In the genomic region with DNA sequence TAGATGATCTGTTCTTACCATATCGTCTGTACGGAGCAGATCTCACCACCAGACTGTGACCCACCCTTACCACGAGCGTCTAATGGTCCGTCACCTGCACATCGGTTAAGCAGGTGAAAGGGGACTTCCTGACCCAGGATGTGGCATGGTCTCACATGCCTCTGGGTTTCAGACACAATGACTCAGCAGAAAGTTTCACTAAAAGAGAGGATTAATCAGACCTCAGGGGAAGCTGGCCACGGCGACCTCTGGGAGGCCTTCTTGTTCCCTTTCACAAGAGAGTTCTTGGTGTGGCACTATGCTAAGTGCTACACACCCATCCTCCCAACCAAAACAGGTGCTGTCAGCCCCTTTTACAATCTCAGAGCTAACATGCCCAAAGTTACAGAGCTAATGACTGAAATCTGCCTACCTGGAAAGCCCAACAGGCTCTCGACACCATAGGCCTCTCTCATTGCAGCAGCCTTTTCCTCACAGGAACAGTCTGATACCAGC, we compare ENCODE assay signal across 9 cellular contexts. TPM values are rescaled to one million over a fixed set of nuclear protein-coding genes. Genes with fewer than 3 reads are reported as not detected.
A peak's percentile ranks its signal among the peaks of the same experiment; 100 is the strongest.
DNase-seq lines count a peak whose midpoint lies in the region; ATAC-seq lines count a peak whose summit lies in the region.
"Had no signal": no experiment of that assay in that cellular context is flagged by ENCODE, and none has a peak within 500 bp of the region (broad histone marks: within the 10 kb centered on the region; RNA-seq: fewer than 3 reads in every experiment).

No MANE protein-coding gene starts in this region.

- H3K9me3 Mint-ChIP-seq in CD4-positive, alpha-beta memory T cell: peaks cover 0 to 3% (median 0%) of the 10 kb centered on the region in 8 donors

- H3K27ac ChIP-seq in CD4-positive, alpha-beta memory T cell (ENCODE audit: low read depth, low read length): no peak overlapping the region
- H3K27ac ChIP-seq in substantia nigra (ENCODE audit: low read depth, low read length, poor library complexity, severe bottlenecking): no peak overlapping the region
- H3K27ac ChIP-seq: HL-60 had no signal

- H3K9me3 ChIP-seq in CD4-positive, alpha-beta memory T cell (ENCODE audit: control insufficient read depth in 1 of 2, low read length in 2 of 2): no peaks in the 10 kb centered on the region

- ATAC-seq in GM19397 (IDR thresholded peaks at IDR 0.05; ENCODE audit: unreplicated experiment): peak; percentile 99
- peak; percentile 96 for ATAC-seq in HG03378 (IDR thresholded peaks at IDR 0.05; ENCODE audit: unreplicated experiment)

- no peaks in the 10 kb centered on the region for H3K36me3 ChIP-seq in CD4-positive, alpha-beta memory T cell (ENCODE audit: insufficient read depth, low read length)

- peaks cover 10% of the 10 kb centered on the region for H3K4me1 ChIP-seq in CD4-positive, alpha-beta memory T cell (ENCODE audit: insufficient read depth, low read length)

- H3K4me1 Mint-ChIP-seq in CD4-positive, alpha-beta memory T cell: peaks cover 7 to 10% (median 9%) of the 10 kb centered on the region in 4 donors

- POLR2A ChIA-PET in CD4-positive, alpha-beta memory T cell (lab: Charles Lee; ENCODE audit: partially characterized antibody): interaction anchor here (1.2 kb wide), 1 partner anchor 9 kb away, joined by 11 read pairs; no protein-coding TSS in a partner anchor

- no peak overlapping the region for H3K4me3 ChIP-seq in CD4-positive, alpha-beta memory T cell (ENCODE audit: low read length in 2 of 2)

- CTCF ChIA-PET in CD4-positive, alpha-beta memory T cell (lab: Charles Lee; ENCODE audit: partially characterized antibody): interaction anchor here (1.2 to 1.6 kb wide), 2 partner anchors 9 to 85 kb away, joined by 4 to 6 read pairs; no protein-coding TSS in a partner anchor

- H3K27me3 ChIP-seq in CD4-positive, alpha-beta memory T cell (ENCODE audit: insufficient read depth, low read length): no peaks in the 10 kb centered on the region

- intact Hi-C loops in CD4-positive, alpha-beta memory T cell (cut with micrococcal nuclease): no loop called here

- H3K27me3 Mint-ChIP-seq in CD4-positive, alpha-beta memory T cell: no peaks in the 10 kb centered on the region

- H3K27ac Mint-ChIP-seq in CD4-positive, alpha-beta memory T cell: peak overlapping the region; percentile 10 to 90 (median 77)

- DNase-seq in CD4-positive, alpha-beta memory T cell: peak; percentile 15 to 71 (median 36)
- DNase-seq in activated CD4-positive, alpha-beta T cell treated with anti-CD3 and anti-CD28 coated beads, Interleukin-2, amount 50 U/mL, for 1 hour: peak; percentile 10
- DNase-seq in islet precursor cell (peak; percentile 83), substantia nigra (lab: John Stamatoyannopoulos, UW) (no peak), hypothalamus (lab: John Stamatoyannopoulos, UW) (no peak), NCI-H1930 (lab: John Stamatoyannopoulos, UW) (no peak)

- no peaks in the 10 kb centered on the region for H3K36me3 Mint-ChIP-seq in CD4-positive, alpha-beta memory T cell

- H3K4me3 Mint-ChIP-seq in CD4-positive, alpha-beta memory T cell: peak overlapping the region in 7 of 8 donors; percentile 11 to 67 (median 37)

RNA-seq across cellular contexts. Expression of a gene that starts 41.6 kb away (rescaled TPM):
- under 1 TPM in 1 of 2 experiments, not detected in 1; 0.17 TPM for total RNA-seq in CD4-positive, alpha-beta memory T cell
- polyA plus RNA-seq in CD4-positive, alpha-beta memory T cell: not detected

Comparison
In these comparisons a context has a peak if more than half of its experiments do, and no peak if none do; other contexts are left out.
1. DNase-seq: peak in CD4-positive, alpha-beta memory T cell (5 of 5), activated CD4-positive, alpha-beta T cell treated with anti-CD3 and anti-CD28 coated beads, Interleukin-2, amount 50 U/mL, for 1 hour (single experiment) and islet precursor cell (single experiment); none in substantia nigra (0 of 49), hypothalamus (0 of 51) and NCI-H1930 (0 of 2).